Comparison of ENCODE assay signal across 8 cellular contexts in genomic region chr4:65028592-65028991, GRCh38.
"Had no signal": no experiment of that assay in that cellular context is flagged by ENCODE, and none has a peak within 500 bp of the region (broad histone marks: within the 10 kb centered on the region; RNA-seq: fewer than 3 reads in every experiment).

No MANE protein-coding gene starts in this region.

- FAIRE-seq: G401.6, GM12878, GM12891, GM12892, GM18507, GM19239 had no signal

- ATAC-seq: GM12878 had no signal

- DNase-seq: GDM1, GF-D8 had no signal

- H3K4me3 ChIP-seq: GM12878 had no signal
